In the genomic region with DNA sequence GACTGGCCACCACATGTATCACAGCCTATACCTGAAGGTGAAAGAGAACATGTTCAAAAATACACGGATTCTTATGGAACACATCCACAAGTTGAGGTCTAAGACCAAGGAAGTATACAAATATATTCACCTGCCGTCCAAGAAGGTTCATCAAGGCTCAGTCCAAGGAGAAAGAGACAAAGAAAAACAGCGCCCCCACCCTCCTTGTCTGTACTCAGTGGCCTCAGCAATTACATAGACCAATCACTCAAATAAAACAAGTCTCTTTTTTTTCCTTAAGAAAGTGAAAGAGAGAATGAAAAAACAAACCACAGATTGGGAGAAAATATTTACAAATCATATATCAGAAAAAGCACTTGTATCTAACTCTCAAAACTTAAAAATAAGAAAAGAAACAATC, we compare ENCODE assay signal across 19 cellular contexts. TPM values are rescaled to one million over a fixed set of nuclear protein-coding genes. Genes with fewer than 3 reads are reported as not detected.
"Had no signal": no experiment of that assay in that cellular context is flagged by ENCODE, and none has a peak within 500 bp of the region (broad histone marks: within the 10 kb centered on the region; RNA-seq: fewer than 3 reads in every experiment).

No MANE protein-coding gene starts in this region.

- H3K27ac Mint-ChIP-seq: activated CD4-positive, alpha-beta T cell treated with anti-CD3 and anti-CD28 coated beads, Interleukin-2, amount 10 ng/mL, durations not matched to agents 24 days and 14 days; activated naive CD8-positive, alpha-beta T cell treated with anti-CD3 and anti-CD28 coated beads for 36 hours; activated T-helper 1 cell treated with anti-CD3 and anti-CD28 coated beads, Interleukin-12 subunit alpha, Interleukin-12 subunit beta, Interleukin-2, Interleukin-4 antibody, amounts not matched to agents 30 ng/mL and 10 ng/mL and 1 ng/mL, durations not matched to agents 14 hours and 24 hours and 36 hours; natural killer cell treated with Interleukin-12 subunit alpha and Interleukin-12 subunit beta and Interleukin-15 and Interleukin-18, amount 100 ng/mL, for 72 hours; stimulated activated memory B cell treated with anti-CD40 and anti-IgM and Interleukin-4, amounts not matched to agents 10 μg/mL and 1 μg/mL and 100 μg/mL, for 72 hours had no signal

- H3K36me3 ChIP-seq: heart left ventricle, right atrium auricular region, tibial artery, uterus had no signal

- H3K4me1 Mint-ChIP-seq: stimulated activated memory B cell treated with anti-CD40 and anti-IgM and Interleukin-4, amounts not matched to agents 10 μg/mL and 1 μg/mL and 100 μg/mL, for 72 hours had no signal

- H3K4me3 ChIP-seq: heart left ventricle, right atrium auricular region, tibial artery, uterus had no signal

- ATAC-seq: heart left ventricle; natural killer cell treated with Interleukin-12 subunit alpha and Interleukin-12 subunit beta and Interleukin-15 and Interleukin-18, amount 100 ng/mL, for 72 hours; stimulated activated memory B cell treated with anti-CD40 and anti-IgM and Interleukin-4, amounts not matched to agents 10 μg/mL and 1 μg/mL and 100 μg/mL, for 72 hours had no signal

- H3K36me3 Mint-ChIP-seq: activated naive CD8-positive, alpha-beta T cell treated with anti-CD3 and anti-CD28 coated beads for 36 hours; natural killer cell treated with Interleukin-12 subunit alpha and Interleukin-12 subunit beta and Interleukin-15 and Interleukin-18, amount 100 ng/mL, for 72 hours; stimulated activated memory B cell treated with anti-CD40 and anti-IgM and Interleukin-4, amounts not matched to agents 10 μg/mL and 1 μg/mL and 100 μg/mL, for 72 hours had no signal

- H3K27me3 ChIP-seq: right atrium auricular region, uterus had no signal

- H3K27ac ChIP-seq: heart left ventricle, right atrium auricular region, tibial artery, uterus had no signal

- H3K4me1 ChIP-seq: heart left ventricle, right atrium auricular region, tibial artery, uterus had no signal

- DNase-seq: activated CD4-positive, alpha-beta T cell treated with anti-CD3 and anti-CD28 coated beads, Interleukin-2, amount 10 ng/mL, durations not matched to agents 24 days and 14 days; activated CD4-positive, CD25-positive, alpha-beta regulatory T cell; activated naive CD8-positive, alpha-beta T cell treated with anti-CD3 and anti-CD28 coated beads for 36 hours; effector CD8-positive, alpha-beta T cell; heart left ventricle; occipital lobe; stimulated activated CD4-positive, alpha-beta T cell treated with anti-CD3 and anti-CD28 coated beads, Interleukin-2, amount 100 ng/mL, for 48 hours; tibial artery; uterus had no signal

- H3K9me3 ChIP-seq: uterus had no signal

- FAIRE-seq: frontal cortex, TTC549 had no signal

- H3K9me3 Mint-ChIP-seq: activated CD4-positive, alpha-beta T cell treated with anti-CD3 and anti-CD28 coated beads, Interleukin-2, amount 10 ng/mL, durations not matched to agents 24 days and 14 days; activated naive CD8-positive, alpha-beta T cell treated with anti-CD3 and anti-CD28 coated beads for 36 hours; activated T-helper 1 cell treated with anti-CD3 and anti-CD28 coated beads, Interleukin-12 subunit alpha, Interleukin-12 subunit beta, Interleukin-2, Interleukin-4 antibody, amounts not matched to agents 30 ng/mL and 10 ng/mL and 1 ng/mL, durations not matched to agents 14 hours and 24 hours and 36 hours; natural killer cell treated with Interleukin-12 subunit alpha and Interleukin-12 subunit beta and Interleukin-15 and Interleukin-18, amount 100 ng/mL, for 72 hours had no signal

- H3K4me3 Mint-ChIP-seq: activated CD4-positive, alpha-beta T cell treated with anti-CD3 and anti-CD28 coated beads, Interleukin-2, amount 10 ng/mL, durations not matched to agents 24 days and 14 days; activated naive CD8-positive, alpha-beta T cell treated with anti-CD3 and anti-CD28 coated beads for 36 hours; activated T-helper 1 cell treated with anti-CD3 and anti-CD28 coated beads, Interleukin-12 subunit alpha, Interleukin-12 subunit beta, Interleukin-2, Interleukin-4 antibody, amounts not matched to agents 30 ng/mL and 10 ng/mL and 1 ng/mL, durations not matched to agents 14 hours and 24 hours and 36 hours; natural killer cell treated with Interleukin-12 subunit alpha and Interleukin-12 subunit beta and Interleukin-15 and Interleukin-18, amount 100 ng/mL, for 72 hours; stimulated activated memory B cell treated with anti-CD40 and anti-IgM and Interleukin-4, amounts not matched to agents 10 μg/mL and 1 μg/mL and 100 μg/mL, for 72 hours had no signal

RNA-seq across cellular contexts. Expression of a gene that starts 33.8 kb away (rescaled TPM):
- total RNA-seq: activated CD4-positive, alpha-beta T cell treated with anti-CD3 and anti-CD28 coated beads, Interleukin-2, amount 10 ng/mL, durations not matched to agents 24 days and 14 days; activated naive CD8-positive, alpha-beta T cell treated with anti-CD3 and anti-CD28 coated beads for 36 hours; activated T-helper 1 cell treated with anti-CD3 and anti-CD28 coated beads, Interleukin-12 subunit alpha, Interleukin-12 subunit beta, Interleukin-2, Interleukin-4 antibody, amounts not matched to agents 30 ng/mL and 10 ng/mL and 1 ng/mL, durations not matched to agents 14 hours and 24 hours and 36 hours; frontal cortex; heart left ventricle; lower leg skin; natural killer cell treated with Interleukin-12 subunit alpha and Interleukin-12 subunit beta and Interleukin-15 and Interleukin-18, amount 100 ng/mL, for 72 hours; occipital lobe; posterior vena cava; right atrium auricular region; skeletal muscle tissue; uterus had no signal
- polyA plus RNA-seq: heart left ventricle had no signal

RNA-seq across cellular contexts. Expression of a gene that starts 35.2 kb away (rescaled TPM):
- total RNA-seq: activated CD4-positive, alpha-beta T cell treated with anti-CD3 and anti-CD28 coated beads, Interleukin-2, amount 10 ng/mL, durations not matched to agents 24 days and 14 days; activated naive CD8-positive, alpha-beta T cell treated with anti-CD3 and anti-CD28 coated beads for 36 hours; activated T-helper 1 cell treated with anti-CD3 and anti-CD28 coated beads, Interleukin-12 subunit alpha, Interleukin-12 subunit beta, Interleukin-2, Interleukin-4 antibody, amounts not matched to agents 30 ng/mL and 10 ng/mL and 1 ng/mL, durations not matched to agents 14 hours and 24 hours and 36 hours; frontal cortex; heart left ventricle; lower leg skin; natural killer cell treated with Interleukin-12 subunit alpha and Interleukin-12 subunit beta and Interleukin-15 and Interleukin-18, amount 100 ng/mL, for 72 hours; occipital lobe; posterior vena cava; right atrium auricular region; skeletal muscle tissue; subcutaneous adipose tissue; uterus had no signal
- polyA plus RNA-seq: heart left ventricle had no signal
